Comparison of ENCODE assay signal across 8 cellular contexts in genomic region chr7:6446977-6447588, GRCh38. TPM values are rescaled to one million over a fixed set of nuclear protein-coding genes. Genes with fewer than 3 reads are reported as not detected.
DNase-seq lines count a peak whose midpoint lies in the region; ATAC-seq and TF ChIP-seq lines count a peak whose summit lies in the region.

No MANE protein-coding gene starts in this region.

- peak overlapping the region; percentile 81 for H3K27ac ChIP-seq in CD4-positive, CD25-positive, alpha-beta regulatory T cell (ENCODE audit: insufficient read depth, low read length, poor library complexity, severe bottlenecking)
- H3K27ac ChIP-seq in testis = peak overlapping the region; percentile 74 to 89

- intact Hi-C loops in mucosa of descending colon (cut with DNase I, micrococcal nuclease) = no loop called here
- intact Hi-C loops in testis (cut with DNase I; ENCODE audit: low total_unique reads) = no loop called here

- H3K9me3 ChIP-seq in CD4-positive, CD25-positive, alpha-beta regulatory T cell (ENCODE audit: control insufficient read depth in 2 of 2, low read length in 2 of 2) = no peaks in the 10 kb centered on the region
- H3K9me3 ChIP-seq in mucosa of descending colon = no peaks in the 10 kb centered on the region
- no peaks in the 10 kb centered on the region for H3K9me3 ChIP-seq in testis

- H3K36me3 Mint-ChIP-seq in CD4-positive, CD25-positive, alpha-beta regulatory T cell = peaks cover 25% of the 10 kb centered on the region
- peaks cover 23% of the 10 kb centered on the region for H3K36me3 Mint-ChIP-seq in activated CD8-positive, alpha-beta memory T cell treated with anti-CD3 and anti-CD28 coated beads, Interleukin-2, amount 10 ng/mL, durations not matched to agents 7 days and 5 days

- H3K4me1 ChIP-seq in CD4-positive, CD25-positive, alpha-beta regulatory T cell (ENCODE audit: control insufficient read depth, insufficient read depth, low read length, poor library complexity, severe bottlenecking) = peaks cover 13% of the 10 kb centered on the region
- H3K4me1 ChIP-seq in mucosa of descending colon (ENCODE audit: low read depth) (peaks cover 5% of the 10 kb centered on the region), testis (peaks cover 13% of the 10 kb centered on the region)

- peaks cover 8% of the 10 kb centered on the region for H3K27me3 Mint-ChIP-seq in CD4-positive, CD25-positive, alpha-beta regulatory T cell
- H3K27me3 Mint-ChIP-seq in activated CD8-positive, alpha-beta memory T cell treated with anti-CD3 and anti-CD28 coated beads, Interleukin-2, amount 10 ng/mL, durations not matched to agents 7 days and 5 days = no peaks in the 10 kb centered on the region

- WGBS in testis, 2 donors = 3 to 4% methylated on average over 21 to 24 of the region's 25 CpGs

- TF ChIP-seq POLR2A in testis (IDR thresholded peaks at IDR 0.05) = no peak

- peak overlapping the region; percentile 94 to 100 (median 99) for H3K4me3 Mint-ChIP-seq in CD4-positive, CD25-positive, alpha-beta regulatory T cell
- peak overlapping the region; percentile 94 for H3K4me3 Mint-ChIP-seq in activated CD8-positive, alpha-beta memory T cell treated with anti-CD3 and anti-CD28 coated beads, Interleukin-2, amount 10 ng/mL, durations not matched to agents 7 days and 5 days

- CTCF ChIA-PET in activated CD8-positive, alpha-beta memory T cell treated with anti-CD3 and anti-CD28 coated beads, Interleukin-2, amount 10 ng/mL, durations not matched to agents 7 days and 5 days (lab: Charles Lee) = interaction anchor here (1.2 to 1.6 kb wide), 4 partner anchors 8 to 31 kb away, joined by 3 to 7 read pairs (median 7); no protein-coding TSS in a partner anchor

- peaks cover 0 to 2% (median 0%) of the 10 kb centered on the region in 7 donors for H3K9me3 Mint-ChIP-seq in CD4-positive, CD25-positive, alpha-beta regulatory T cell
- H3K9me3 Mint-ChIP-seq in activated CD8-positive, alpha-beta memory T cell treated with anti-CD3 and anti-CD28 coated beads, Interleukin-2, amount 10 ng/mL, durations not matched to agents 7 days and 5 days (ENCODE audit: low read depth) = no peaks in the 10 kb centered on the region

- H3K36me3 ChIP-seq in CD4-positive, CD25-positive, alpha-beta regulatory T cell (ENCODE audit: control insufficient read depth, insufficient read depth, low read length) = peaks cover 28% of the 10 kb centered on the region
- H3K36me3 ChIP-seq in mucosa of descending colon (ENCODE audit: low read depth) (no peaks in the 10 kb centered on the region), testis (ENCODE audit: low read depth, missing control alignments) (no peaks in the 10 kb centered on the region)

- peaks cover 9 to 49% (median 26%) of the 10 kb centered on the region in 4 donors for H3K4me1 Mint-ChIP-seq in CD4-positive, CD25-positive, alpha-beta regulatory T cell
- peaks cover 36% of the 10 kb centered on the region for H3K4me1 Mint-ChIP-seq in activated CD8-positive, alpha-beta memory T cell treated with anti-CD3 and anti-CD28 coated beads, Interleukin-2, amount 10 ng/mL, durations not matched to agents 7 days and 5 days

- H3K27me3 ChIP-seq in CD4-positive, CD25-positive, alpha-beta regulatory T cell (ENCODE audit: control insufficient read depth, insufficient read depth, low read length) = no peaks in the 10 kb centered on the region
- no peaks in the 10 kb centered on the region for H3K27me3 ChIP-seq in testis

- peak overlapping the region; percentile 71 to 98 (median 95) for H3K27ac Mint-ChIP-seq in CD4-positive, CD25-positive, alpha-beta regulatory T cell
- peak overlapping the region; percentile 91 for H3K27ac Mint-ChIP-seq in activated CD8-positive, alpha-beta memory T cell treated with anti-CD3 and anti-CD28 coated beads, Interleukin-2, amount 10 ng/mL, durations not matched to agents 7 days and 5 days

- DNase-seq in CD4-positive, CD25-positive, alpha-beta regulatory T cell = peak in 2 of 3 donors; percentile 29 to 50
- DNase-seq in NCI-H526 (lab: John Stamatoyannopoulos, UW) (peak; percentile 49 to 75), epithelial cell of proximal tubule (ENCODE audit: low read depth) (no peak), mucosa of descending colon (peak; percentile 79 to 91 (median 81)), testis (peak; percentile 80)
- peak; percentile 58 for DNase-seq in activated CD8-positive, alpha-beta memory T cell treated with anti-CD3 and anti-CD28 coated beads, Interleukin-2, amount 10 ng/mL, durations not matched to agents 7 days and 5 days

- H3K4me3 ChIP-seq in CD4-positive, CD25-positive, alpha-beta regulatory T cell (ENCODE audit: low read depth, low read length) = peak overlapping the region; percentile 89
- peak overlapping the region; percentile 99 for H3K4me3 ChIP-seq in epithelial cell of proximal tubule (ENCODE audit: low read depth, low read length)
- H3K4me3 ChIP-seq in mucosa of descending colon = peak overlapping the region; percentile 70
- H3K4me3 ChIP-seq in testis = peak overlapping the region; percentile 80 to 83

- no peak for TF ChIP-seq CTCF in epithelial cell of proximal tubule (conservative IDR thresholded peaks at IDR 0.05; ENCODE audit: low read depth, low read length)
- TF ChIP-seq CTCF in mucosa of descending colon (IDR thresholded peaks at IDR 0.05) = no peak
- no peak for TF ChIP-seq CTCF in testis (IDR thresholded peaks at IDR 0.05)

- peak; percentile 1 to 2 for ATAC-seq in CD4-positive, CD25-positive, alpha-beta regulatory T cell (ENCODE audit: low read depth in 2 of 2)
- ATAC-seq in GM19438 (IDR thresholded peaks at IDR 0.05; ENCODE audit: low read depth, unreplicated experiment) (peak; percentile 45), HG03520 (IDR thresholded peaks at IDR 0.05; ENCODE audit: unreplicated experiment) (peak; percentile 22), mucosa of descending colon (peak; percentile 60)
- ATAC-seq in activated CD8-positive, alpha-beta memory T cell treated with anti-CD3 and anti-CD28 coated beads, Interleukin-2, amount 10 ng/mL, durations not matched to agents 7 days and 5 days = peak; percentile 37

RNA-seq across cellular contexts. Expression of gene DAGLB, which starts 0.7 kb away (rescaled TPM):
- 33.2 TPM for total RNA-seq in CD4-positive, CD25-positive, alpha-beta regulatory T cell
- polyA plus RNA-seq in CD4-positive, CD25-positive, alpha-beta regulatory T cell = 10 to 100 TPM in 3 of 4 donors, 1 to 10 TPM in 1; 5.9 to 13.8 (median 11.7) TPM
- total RNA-seq in activated CD8-positive, alpha-beta memory T cell treated with anti-CD3 and anti-CD28 coated beads, Interleukin-2, amount 10 ng/mL, durations not matched to agents 7 days and 5 days = 10 to 100 TPM; 21.6 to 22.2 TPM
- total RNA-seq in epithelial cell of proximal tubule (7.3 and 10.9 TPM in 2 replicates), mucosa of descending colon (10 to 100 TPM; 18.4 to 25.4 (median 20.3) TPM), testis (10 to 100 TPM; 18.9 to 29.6 TPM)
- polyA plus RNA-seq in testis (ENCODE audit: insufficient read depth, low read depth, low replicate concordance) = 14.3 TPM

RNA-seq across cellular contexts. Expression of gene KDELR2, which starts 36.9 kb away (rescaled TPM):
- total RNA-seq in CD4-positive, CD25-positive, alpha-beta regulatory T cell = 39.9 TPM
- 10 to 100 TPM; 52.8 to 74.9 (median 56.6) TPM for polyA plus RNA-seq in CD4-positive, CD25-positive, alpha-beta regulatory T cell
- 10 to 100 TPM; 56.2 to 66.0 TPM for total RNA-seq in activated CD8-positive, alpha-beta memory T cell treated with anti-CD3 and anti-CD28 coated beads, Interleukin-2, amount 10 ng/mL, durations not matched to agents 7 days and 5 days
- total RNA-seq in epithelial cell of proximal tubule (78.1 and 113 TPM in 2 replicates), mucosa of descending colon (100 to 1,000 TPM; 118 to 225 (median 219) TPM), testis (100 to 1,000 TPM in 1 of 2 donors, 10 to 100 TPM in 1; 72.2 to 103 TPM)
- 184 TPM for polyA plus RNA-seq in testis (ENCODE audit: insufficient read depth, low read depth, low replicate concordance)

Comparison
In these comparisons a context has a peak if more than half of its experiments do, and no peak if none do; other contexts are left out.
1. ATAC-seq: peak in every context shown above with its lines; median percentile 60 in mucosa of descending colon; 45 in GM19438; 37 in activated CD8-positive, alpha-beta memory T cell treated with anti-CD3 and anti-CD28 coated beads, Interleukin-2, amount 10 ng/mL, durations not matched to agents 7 days and 5 days; 22 in HG03520; 2 in CD4-positive, CD25-positive, alpha-beta regulatory T cell.